Comparison of ENCODE assay signal across 1 cellular context in the genomic region with DNA sequence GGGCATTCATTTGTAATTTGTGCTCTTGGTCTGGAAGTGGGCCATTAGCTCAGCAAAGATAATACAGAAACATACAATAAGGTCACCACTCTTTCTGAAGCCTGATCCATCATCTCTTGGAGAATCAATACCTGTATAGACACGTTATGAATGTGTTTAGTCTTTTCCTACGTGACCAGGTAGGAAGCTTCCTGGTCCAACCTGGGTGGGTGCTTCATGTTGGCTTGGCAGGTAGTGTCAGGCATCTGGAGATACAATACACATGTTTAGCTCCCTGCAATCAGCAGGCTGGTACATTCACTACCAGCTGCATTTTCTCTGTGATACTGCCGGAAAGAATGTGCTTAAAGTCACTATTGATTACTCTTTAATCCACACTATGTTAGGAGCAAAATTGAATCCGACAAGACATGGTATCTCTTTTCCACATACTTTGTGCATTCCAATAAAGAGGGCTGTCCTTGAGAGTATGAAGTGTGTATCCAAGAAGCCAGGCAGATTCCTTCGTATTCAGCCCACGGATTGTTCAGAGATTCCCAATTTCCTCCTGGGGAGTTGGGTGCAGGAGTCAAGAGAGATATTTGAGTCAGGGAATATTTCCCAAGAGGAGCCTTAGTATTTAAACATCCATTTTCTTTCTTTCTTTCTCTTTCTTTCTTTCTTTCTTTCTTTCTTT.
TF ChIP-seq lines count a peak whose summit lies in the region.

No MANE protein-coding gene starts in this region.

TF ChIP-seq in GM23338, 12 proteins besides CTCF, POLR2A, EP300 and RAD21 (continued from another document):
- TF ChIP-seq, protein P1, sequence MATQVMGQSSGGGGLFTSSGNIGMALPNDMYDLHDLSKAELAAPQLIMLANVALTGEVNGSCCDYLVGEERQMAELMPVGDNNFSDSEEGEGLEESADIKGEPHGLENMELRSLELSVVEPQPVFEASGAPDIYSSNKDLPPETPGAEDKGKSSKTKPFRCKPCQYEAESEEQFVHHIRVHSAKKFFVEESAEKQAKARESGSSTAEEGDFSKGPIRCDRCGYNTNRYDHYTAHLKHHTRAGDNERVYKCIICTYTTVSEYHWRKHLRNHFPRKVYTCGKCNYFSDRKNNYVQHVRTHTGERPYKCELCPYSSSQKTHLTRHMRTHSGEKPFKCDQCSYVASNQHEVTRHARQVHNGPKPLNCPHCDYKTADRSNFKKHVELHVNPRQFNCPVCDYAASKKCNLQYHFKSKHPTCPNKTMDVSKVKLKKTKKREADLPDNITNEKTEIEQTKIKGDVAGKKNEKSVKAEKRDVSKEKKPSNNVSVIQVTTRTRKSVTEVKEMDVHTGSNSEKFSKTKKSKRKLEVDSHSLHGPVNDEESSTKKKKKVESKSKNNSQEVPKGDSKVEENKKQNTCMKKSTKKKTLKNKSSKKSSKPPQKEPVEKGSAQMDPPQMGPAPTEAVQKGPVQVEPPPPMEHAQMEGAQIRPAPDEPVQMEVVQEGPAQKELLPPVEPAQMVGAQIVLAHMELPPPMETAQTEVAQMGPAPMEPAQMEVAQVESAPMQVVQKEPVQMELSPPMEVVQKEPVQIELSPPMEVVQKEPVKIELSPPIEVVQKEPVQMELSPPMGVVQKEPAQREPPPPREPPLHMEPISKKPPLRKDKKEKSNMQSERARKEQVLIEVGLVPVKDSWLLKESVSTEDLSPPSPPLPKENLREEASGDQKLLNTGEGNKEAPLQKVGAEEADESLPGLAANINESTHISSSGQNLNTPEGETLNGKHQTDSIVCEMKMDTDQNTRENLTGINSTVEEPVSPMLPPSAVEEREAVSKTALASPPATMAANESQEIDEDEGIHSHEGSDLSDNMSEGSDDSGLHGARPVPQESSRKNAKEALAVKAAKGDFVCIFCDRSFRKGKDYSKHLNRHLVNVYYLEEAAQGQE (IDR thresholded peaks at IDR 0.05; ENCODE audit: unreplicated experiment) = no peak
- TF ChIP-seq STAT1 (IDR thresholded peaks at IDR 0.05; ENCODE audit: unreplicated experiment) (no peak), POLR2AphosphoS5 (IDR thresholded peaks at IDR 0.05; ENCODE audit: low read depth) (no peak), ZNF114 (CRISPR knock-in tag; IDR thresholded peaks at IDR 0.05) (no peak), EZH2phosphoT487 (IDR thresholded peaks at IDR 0.05; ENCODE audit: unreplicated experiment) (no peak), CREB1 (CRISPR knock-in tag; IDR thresholded peaks at IDR 0.05; ENCODE audit: low read depth) (no peak), NANOG (IDR thresholded peaks at IDR 0.05; ENCODE audit: borderline replicate concordance) (no peak)
- TF ChIP-seq, protein P2, sequence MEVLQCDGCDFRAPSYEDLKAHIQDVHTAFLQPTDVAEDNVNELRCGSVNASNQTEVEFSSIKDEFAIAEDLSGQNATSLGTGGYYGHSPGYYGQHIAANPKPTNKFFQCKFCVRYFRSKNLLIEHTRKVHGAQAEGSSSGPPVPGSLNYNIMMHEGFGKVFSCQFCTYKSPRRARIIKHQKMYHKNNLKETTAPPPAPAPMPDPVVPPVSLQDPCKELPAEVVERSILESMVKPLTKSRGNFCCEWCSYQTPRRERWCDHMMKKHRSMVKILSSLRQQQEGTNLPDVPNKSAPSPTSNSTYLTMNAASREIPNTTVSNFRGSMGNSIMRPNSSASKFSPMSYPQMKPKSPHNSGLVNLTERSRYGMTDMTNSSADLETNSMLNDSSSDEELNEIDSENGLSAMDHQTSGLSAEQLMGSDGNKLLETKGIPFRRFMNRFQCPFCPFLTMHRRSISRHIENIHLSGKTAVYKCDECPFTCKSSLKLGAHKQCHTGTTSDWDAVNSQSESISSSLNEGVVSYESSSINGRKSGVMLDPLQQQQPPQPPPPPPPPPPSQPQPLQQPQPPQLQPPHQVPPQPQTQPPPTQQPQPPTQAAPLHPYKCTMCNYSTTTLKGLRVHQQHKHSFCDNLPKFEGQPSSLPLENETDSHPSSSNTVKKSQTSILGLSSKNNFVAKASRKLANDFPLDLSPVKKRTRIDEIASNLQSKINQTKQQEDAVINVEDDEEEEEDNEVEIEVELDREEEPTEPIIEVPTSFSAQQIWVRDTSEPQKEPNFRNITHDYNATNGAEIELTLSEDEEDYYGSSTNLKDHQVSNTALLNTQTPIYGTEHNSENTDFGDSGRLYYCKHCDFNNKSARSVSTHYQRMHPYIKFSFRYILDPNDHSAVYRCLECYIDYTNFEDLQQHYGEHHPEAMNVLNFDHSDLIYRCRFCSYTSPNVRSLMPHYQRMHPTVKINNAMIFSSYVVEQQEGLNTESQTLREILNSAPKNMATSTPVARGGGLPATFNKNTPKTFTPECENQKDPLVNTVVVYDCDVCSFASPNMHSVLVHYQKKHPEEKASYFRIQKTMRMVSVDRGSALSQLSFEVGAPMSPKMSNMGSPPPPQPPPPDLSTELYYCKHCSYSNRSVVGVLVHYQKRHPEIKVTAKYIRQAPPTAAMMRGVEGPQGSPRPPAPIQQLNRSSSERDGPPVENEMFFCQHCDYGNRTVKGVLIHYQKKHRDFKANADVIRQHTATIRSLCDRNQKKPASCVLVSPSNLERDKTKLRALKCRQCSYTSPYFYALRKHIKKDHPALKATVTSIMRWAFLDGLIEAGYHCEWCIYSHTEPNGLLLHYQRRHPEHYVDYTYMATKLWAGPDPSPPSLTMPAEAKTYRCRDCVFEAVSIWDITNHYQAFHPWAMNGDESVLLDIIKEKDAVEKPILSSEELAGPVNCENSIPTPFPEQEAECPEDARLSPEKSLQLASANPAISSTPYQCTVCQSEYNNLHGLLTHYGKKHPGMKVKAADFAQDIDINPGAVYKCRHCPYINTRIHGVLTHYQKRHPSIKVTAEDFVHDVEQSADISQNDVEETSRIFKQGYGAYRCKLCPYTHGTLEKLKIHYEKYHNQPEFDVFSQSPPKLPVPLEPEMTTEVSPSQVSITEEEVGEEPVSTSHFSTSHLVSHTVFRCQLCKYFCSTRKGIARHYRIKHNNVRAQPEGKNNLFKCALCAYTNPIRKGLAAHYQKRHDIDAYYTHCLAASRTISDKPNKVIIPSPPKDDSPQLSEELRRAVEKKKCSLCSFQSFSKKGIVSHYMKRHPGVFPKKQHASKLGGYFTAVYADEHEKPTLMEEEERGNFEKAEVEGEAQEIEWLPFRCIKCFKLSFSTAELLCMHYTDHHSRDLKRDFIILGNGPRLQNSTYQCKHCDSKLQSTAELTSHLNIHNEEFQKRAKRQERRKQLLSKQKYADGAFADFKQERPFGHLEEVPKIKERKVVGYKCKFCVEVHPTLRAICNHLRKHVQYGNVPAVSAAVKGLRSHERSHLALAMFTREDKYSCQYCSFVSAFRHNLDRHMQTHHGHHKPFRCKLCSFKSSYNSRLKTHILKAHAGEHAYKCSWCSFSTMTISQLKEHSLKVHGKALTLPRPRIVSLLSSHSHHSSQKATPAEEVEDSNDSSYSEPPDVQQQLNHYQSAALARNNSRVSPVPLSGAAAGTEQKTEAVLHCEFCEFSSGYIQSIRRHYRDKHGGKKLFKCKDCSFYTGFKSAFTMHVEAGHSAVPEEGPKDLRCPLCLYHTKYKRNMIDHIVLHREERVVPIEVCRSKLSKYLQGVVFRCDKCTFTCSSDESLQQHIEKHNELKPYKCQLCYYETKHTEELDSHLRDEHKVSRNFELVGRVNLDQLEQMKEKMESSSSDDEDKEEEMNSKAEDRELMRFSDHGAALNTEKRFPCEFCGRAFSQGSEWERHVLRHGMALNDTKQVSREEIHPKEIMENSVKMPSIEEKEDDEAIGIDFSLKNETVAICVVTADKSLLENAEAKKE (CRISPR knock-in tag; IDR thresholded peaks at IDR 0.05) = no peak
- TF ChIP-seq, protein P3, sequence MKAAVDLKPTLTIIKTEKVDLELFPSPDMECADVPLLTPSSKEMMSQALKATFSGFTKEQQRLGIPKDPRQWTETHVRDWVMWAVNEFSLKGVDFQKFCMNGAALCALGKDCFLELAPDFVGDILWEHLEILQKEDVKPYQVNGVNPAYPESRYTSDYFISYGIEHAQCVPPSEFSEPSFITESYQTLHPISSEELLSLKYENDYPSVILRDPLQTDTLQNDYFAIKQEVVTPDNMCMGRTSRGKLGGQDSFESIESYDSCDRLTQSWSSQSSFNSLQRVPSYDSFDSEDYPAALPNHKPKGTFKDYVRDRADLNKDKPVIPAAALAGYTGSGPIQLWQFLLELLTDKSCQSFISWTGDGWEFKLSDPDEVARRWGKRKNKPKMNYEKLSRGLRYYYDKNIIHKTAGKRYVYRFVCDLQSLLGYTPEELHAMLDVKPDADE (IDR thresholded peaks at IDR 0.05) = no peak
